ENCODE assay signal across 22 cellular contexts in the genomic region with DNA sequence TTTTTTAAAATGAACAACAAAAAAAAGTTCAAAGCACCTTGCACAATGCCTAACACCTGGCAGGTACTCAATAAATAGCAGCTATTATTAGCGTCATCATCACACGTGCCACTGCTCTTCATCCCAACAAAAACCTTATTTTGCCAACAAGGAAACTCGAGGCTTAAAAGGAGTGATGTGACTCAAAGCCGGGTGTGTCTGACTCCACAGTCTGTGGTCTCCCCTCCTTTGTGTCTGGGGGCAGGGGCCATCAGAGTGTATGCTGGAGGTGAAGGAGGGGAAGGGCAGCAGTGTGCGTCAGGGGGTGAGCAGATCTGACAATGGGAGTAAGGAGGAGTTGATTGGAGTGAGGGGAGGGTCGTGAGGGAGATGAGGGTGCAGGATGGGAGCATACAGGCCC.
"Had no signal": no experiment of that assay in that cellular context is flagged by ENCODE, and none has a peak within 500 bp of the region (broad histone marks: within the 10 kb centered on the region; RNA-seq: fewer than 3 reads in every experiment).

No MANE protein-coding gene starts in this region.

- H3K36me3 ChIP-seq: adrenal gland, ascending aorta, brain microvascular endothelial cell, left lung, vagina had no signal

- H3K27ac ChIP-seq: adrenal gland, ascending aorta, brain microvascular endothelial cell, hepatocyte, left lung, testis, vagina had no signal

- H3K9me3 ChIP-seq: adrenal gland, ascending aorta, left lung, testis, vagina had no signal

- DNase-seq: activated CD4-positive, alpha-beta memory T cell treated with anti-CD3 and anti-CD28 coated beads, Interleukin-2, amount 10 ng/mL, durations not matched to agents 7 days and 5 days; activated CD4-positive, alpha-beta T cell treated with anti-CD3 and anti-CD28 coated beads for 48 hours; activated gamma-delta T cell treated with Interleukin-2 at 50 U/mL for 16 hours; adrenal gland; brain microvascular endothelial cell; central memory CD4-positive, alpha-beta T cell; dermis blood vessel endothelial cell; effector memory CD4-positive, alpha-beta T cell; foreskin melanocyte; glutamatergic neuron; immature natural killer cell; left lung; mammary epithelial cell; midbrain; natural killer cell; small intestine; stimulated activated CD4-positive, alpha-beta T cell treated with anti-CD3 and anti-CD28 coated beads, Interleukin-2, amount 100 ng/mL, for 24 hours; stimulated activated naive B cell treated with anti-CD40 and anti-IgM and Interleukin-4, amounts not matched to agents 10 μg/mL and 1 μg/mL and 100 μg/mL, for 72 hours; testis had no signal

- H3K4me1 ChIP-seq: adrenal gland, ascending aorta, left lung, testis, vagina had no signal

- H3K27me3 ChIP-seq: adrenal gland, ascending aorta, testis, vagina had no signal

- H3K4me3 ChIP-seq: adrenal gland, ascending aorta, hepatocyte, left lung, testis, vagina had no signal
